ENCODE assay signal across 1 cellular context in genomic region chr12:120538281-120539156, GRCh38.
A peak's percentile ranks its signal among the peaks of the same experiment; 100 is the strongest.
TF ChIP-seq lines count a peak whose summit lies in the region.

No MANE protein-coding gene starts in this region.

TF ChIP-seq in HepG2, 621 proteins besides CTCF, POLR2A, EP300 and RAD21 (continues in another document):
- TF ChIP-seq CCDC6 (CRISPR knock-in tag; IDR thresholded peaks at IDR 0.05) = no peak
- no peak for TF ChIP-seq POLR2AphosphoS2 (IDR thresholded peaks at IDR 0.05; ENCODE audit: low read depth, low read length)
- no peak for TF ChIP-seq MAFK (conservative IDR thresholded peaks at IDR 0.05 in 1 of 2, IDR thresholded peaks at IDR 0.05 in 1 of 2; ENCODE audit: low read length in 2 of 2)
- TF ChIP-seq SKI (IDR thresholded peaks at IDR 0.05; ENCODE audit: partially characterized antibody) = no peak
- TF ChIP-seq MED13 (CRISPR knock-in tag; IDR thresholded peaks at IDR 0.05) = no peak
- no peak for TF ChIP-seq NFE2L2 (IDR thresholded peaks at IDR 0.05; ENCODE audit: low read length)
- no peak for TF ChIP-seq NFATC3 (CRISPR knock-in tag; IDR thresholded peaks at IDR 0.05)
- TF ChIP-seq JUN (CRISPR knock-in tag; IDR thresholded peaks at IDR 0.05) = no peak
- TF ChIP-seq ZHX1 (CRISPR knock-in tag; IDR thresholded peaks at IDR 0.05; ENCODE audit: low read depth) = no peak
- TF ChIP-seq ZKSCAN8 (CRISPR knock-in tag; IDR thresholded peaks at IDR 0.05; ENCODE audit: borderline replicate concordance) = no peak
- TF ChIP-seq ZKSCAN1 (IDR thresholded peaks at IDR 0.05; ENCODE audit: low read length) = no peak
- TF ChIP-seq, protein P1, sequence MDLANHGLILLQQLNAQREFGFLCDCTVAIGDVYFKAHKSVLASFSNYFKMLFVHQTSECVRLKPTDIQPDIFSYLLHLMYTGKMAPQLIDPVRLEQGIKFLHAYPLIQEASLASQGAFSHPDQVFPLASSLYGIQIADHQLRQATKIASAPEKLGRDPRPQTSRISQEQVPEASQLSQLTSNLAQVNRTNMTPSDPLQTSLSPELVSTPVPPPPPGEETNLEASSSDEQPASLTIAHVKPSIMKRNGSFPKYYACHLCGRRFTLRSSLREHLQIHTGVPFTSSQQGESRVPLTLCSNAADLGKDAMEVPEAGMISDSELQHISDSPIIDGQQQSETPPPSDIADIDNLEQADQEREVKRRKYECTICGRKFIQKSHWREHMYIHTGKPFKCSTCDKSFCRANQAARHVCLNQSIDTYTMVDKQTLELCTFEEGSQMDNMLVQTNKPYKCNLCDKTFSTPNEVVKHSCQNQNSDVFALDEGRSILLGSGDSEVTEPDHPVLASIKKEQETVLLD (CRISPR knock-in tag; IDR thresholded peaks at IDR 0.05; ENCODE audit: low read depth) = no peak
- TF ChIP-seq, protein P2, sequence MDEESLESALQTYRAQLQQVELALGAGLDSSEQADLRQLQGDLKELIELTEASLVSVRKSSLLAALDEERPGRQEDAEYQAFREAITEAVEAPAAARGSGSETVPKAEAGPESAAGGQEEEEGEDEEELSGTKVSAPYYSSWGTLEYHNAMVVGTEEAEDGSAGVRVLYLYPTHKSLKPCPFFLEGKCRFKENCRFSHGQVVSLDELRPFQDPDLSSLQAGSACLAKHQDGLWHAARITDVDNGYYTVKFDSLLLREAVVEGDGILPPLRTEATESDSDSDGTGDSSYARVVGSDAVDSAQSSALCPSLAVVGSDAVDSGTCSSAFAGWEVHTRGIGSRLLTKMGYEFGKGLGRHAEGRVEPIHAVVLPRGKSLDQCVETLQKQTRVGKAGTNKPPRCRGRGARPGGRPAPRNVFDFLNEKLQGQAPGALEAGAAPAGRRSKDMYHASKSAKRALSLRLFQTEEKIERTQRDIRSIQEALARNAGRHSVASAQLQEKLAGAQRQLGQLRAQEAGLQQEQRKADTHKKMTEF (CRISPR knock-in tag; IDR thresholded peaks at IDR 0.05) = peak; percentile 19; the same call in 1 of the 2 replicates
- no peak for TF ChIP-seq ZNF644 (CRISPR knock-in tag; IDR thresholded peaks at IDR 0.05; ENCODE audit: low read depth)
- peak; percentile 85 for TF ChIP-seq ZNF281 (CRISPR knock-in tag; IDR thresholded peaks at IDR 0.05; ENCODE audit: borderline replicate concordance)
- no peak for TF ChIP-seq MTA3 (CRISPR knock-in tag; IDR thresholded peaks at IDR 0.05)
- TF ChIP-seq, protein P3, sequence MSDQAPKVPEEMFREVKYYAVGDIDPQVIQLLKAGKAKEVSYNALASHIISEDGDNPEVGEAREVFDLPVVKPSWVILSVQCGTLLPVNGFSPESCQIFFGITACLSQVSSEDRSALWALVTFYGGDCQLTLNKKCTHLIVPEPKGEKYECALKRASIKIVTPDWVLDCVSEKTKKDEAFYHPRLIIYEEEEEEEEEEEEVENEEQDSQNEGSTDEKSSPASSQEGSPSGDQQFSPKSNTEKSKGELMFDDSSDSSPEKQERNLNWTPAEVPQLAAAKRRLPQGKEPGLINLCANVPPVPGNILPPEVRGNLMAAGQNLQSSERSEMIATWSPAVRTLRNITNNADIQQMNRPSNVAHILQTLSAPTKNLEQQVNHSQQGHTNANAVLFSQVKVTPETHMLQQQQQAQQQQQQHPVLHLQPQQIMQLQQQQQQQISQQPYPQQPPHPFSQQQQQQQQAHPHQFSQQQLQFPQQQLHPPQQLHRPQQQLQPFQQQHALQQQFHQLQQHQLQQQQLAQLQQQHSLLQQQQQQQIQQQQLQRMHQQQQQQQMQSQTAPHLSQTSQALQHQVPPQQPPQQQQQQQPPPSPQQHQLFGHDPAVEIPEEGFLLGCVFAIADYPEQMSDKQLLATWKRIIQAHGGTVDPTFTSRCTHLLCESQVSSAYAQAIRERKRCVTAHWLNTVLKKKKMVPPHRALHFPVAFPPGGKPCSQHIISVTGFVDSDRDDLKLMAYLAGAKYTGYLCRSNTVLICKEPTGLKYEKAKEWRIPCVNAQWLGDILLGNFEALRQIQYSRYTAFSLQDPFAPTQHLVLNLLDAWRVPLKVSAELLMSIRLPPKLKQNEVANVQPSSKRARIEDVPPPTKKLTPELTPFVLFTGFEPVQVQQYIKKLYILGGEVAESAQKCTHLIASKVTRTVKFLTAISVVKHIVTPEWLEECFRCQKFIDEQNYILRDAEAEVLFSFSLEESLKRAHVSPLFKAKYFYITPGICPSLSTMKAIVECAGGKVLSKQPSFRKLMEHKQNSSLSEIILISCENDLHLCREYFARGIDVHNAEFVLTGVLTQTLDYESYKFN (CRISPR knock-in tag; conservative IDR thresholded peaks at IDR 0.05) = peak; percentile 46; the same call in 1 of the 2 replicates
- no peak for TF ChIP-seq ZNF563 (CRISPR knock-in tag; IDR thresholded peaks at IDR 0.05)
- no peak for TF ChIP-seq ISX (CRISPR knock-in tag; conservative IDR thresholded peaks at IDR 0.05)
- no peak for TF ChIP-seq GFI1 (CRISPR knock-in tag; IDR thresholded peaks at IDR 0.05; ENCODE audit: borderline replicate concordance)
- TF ChIP-seq SOX6 (IDR thresholded peaks at IDR 0.05) = no peak
- TF ChIP-seq SOX6 (CRISPR knock-in tag; IDR thresholded peaks at IDR 0.05) = no peak
- no peak for TF ChIP-seq PBX3 (CRISPR knock-in tag; IDR thresholded peaks at IDR 0.05; ENCODE audit: borderline replicate concordance)
- TF ChIP-seq ZNF737 (CRISPR knock-in tag; IDR thresholded peaks at IDR 0.05; ENCODE audit: borderline replicate concordance) = no peak
- no peak for TF ChIP-seq ZFP82 (CRISPR knock-in tag; IDR thresholded peaks at IDR 0.05; ENCODE audit: borderline replicate concordance)
- TF ChIP-seq PRMT3 (CRISPR knock-in tag; IDR thresholded peaks at IDR 0.05; ENCODE audit: borderline replicate concordance, low read depth) = no peak
- TF ChIP-seq ZNF768 (CRISPR knock-in tag; IDR thresholded peaks at IDR 0.05) = no peak
- TF ChIP-seq GABPA (IDR thresholded peaks at IDR 0.05; ENCODE audit: low read depth, low read length) = no peak
- TF ChIP-seq GABPA (CRISPR knock-in tag; IDR thresholded peaks at IDR 0.05; ENCODE audit: low read depth) = no peak
- peak; percentile 32 for TF ChIP-seq BCL6 (CRISPR knock-in tag; IDR thresholded peaks at IDR 0.05)
- TF ChIP-seq MTF2 (CRISPR knock-in tag; IDR thresholded peaks at IDR 0.05; ENCODE audit: borderline replicate concordance) = no peak
- no peak for TF ChIP-seq MAFG (CRISPR knock-in tag; IDR thresholded peaks at IDR 0.05)
- TF ChIP-seq GTF2F1 (IDR thresholded peaks at IDR 0.05; ENCODE audit: low read length) = no peak
- TF ChIP-seq, protein P4, sequence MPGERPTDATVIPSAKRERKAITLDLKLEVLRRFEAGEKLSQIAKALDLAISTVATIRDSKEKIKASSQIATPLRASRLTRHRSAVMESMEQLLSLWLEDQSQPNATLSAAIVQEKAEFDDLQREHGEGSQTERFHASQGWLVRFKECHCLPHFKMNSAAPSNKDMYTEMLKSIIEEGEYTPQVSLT (CRISPR knock-in tag; IDR thresholded peaks at IDR 0.05; ENCODE audit: borderline replicate concordance, low read depth) = no peak
- TF ChIP-seq RARA (CRISPR knock-in tag; IDR thresholded peaks at IDR 0.05) = peak; percentile 93
- no peak for TF ChIP-seq ISL2 (CRISPR knock-in tag; IDR thresholded peaks at IDR 0.05)
- peak; percentile 20; the same call in 1 of the 2 replicates for TF ChIP-seq THAP11 (CRISPR knock-in tag; IDR thresholded peaks at IDR 0.05)
- TF ChIP-seq, protein P5, sequence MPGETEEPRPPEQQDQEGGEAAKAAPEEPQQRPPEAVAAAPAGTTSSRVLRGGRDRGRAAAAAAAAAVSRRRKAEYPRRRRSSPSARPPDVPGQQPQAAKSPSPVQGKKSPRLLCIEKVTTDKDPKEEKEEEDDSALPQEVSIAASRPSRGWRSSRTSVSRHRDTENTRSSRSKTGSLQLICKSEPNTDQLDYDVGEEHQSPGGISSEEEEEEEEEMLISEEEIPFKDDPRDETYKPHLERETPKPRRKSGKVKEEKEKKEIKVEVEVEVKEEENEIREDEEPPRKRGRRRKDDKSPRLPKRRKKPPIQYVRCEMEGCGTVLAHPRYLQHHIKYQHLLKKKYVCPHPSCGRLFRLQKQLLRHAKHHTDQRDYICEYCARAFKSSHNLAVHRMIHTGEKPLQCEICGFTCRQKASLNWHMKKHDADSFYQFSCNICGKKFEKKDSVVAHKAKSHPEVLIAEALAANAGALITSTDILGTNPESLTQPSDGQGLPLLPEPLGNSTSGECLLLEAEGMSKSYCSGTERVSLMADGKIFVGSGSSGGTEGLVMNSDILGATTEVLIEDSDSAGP (CRISPR knock-in tag; IDR thresholded peaks at IDR 0.05; ENCODE audit: borderline replicate concordance) = no peak
- TF ChIP-seq CREB1 (IDR thresholded peaks at IDR 0.05) = no peak
- TF ChIP-seq CREB1 (CRISPR knock-in tag; IDR thresholded peaks at IDR 0.05) = no peak; the same call in 1 of the 2 replicates
- no peak for TF ChIP-seq ZNF557 (CRISPR knock-in tag; IDR thresholded peaks at IDR 0.05)
- TF ChIP-seq, protein P6, sequence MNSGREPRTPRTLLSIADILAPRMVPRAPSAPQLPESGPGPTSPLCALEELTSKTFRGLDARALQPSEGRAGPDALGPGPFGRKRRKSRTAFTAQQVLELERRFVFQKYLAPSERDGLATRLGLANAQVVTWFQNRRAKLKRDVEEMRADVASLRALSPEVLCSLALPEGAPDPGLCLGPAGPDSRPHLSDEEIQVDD (CRISPR knock-in tag; IDR thresholded peaks at IDR 0.05; ENCODE audit: borderline replicate concordance) = no peak
- 0 out of 4 replicates have a peak, but pooled peaks of 1 of the 2 experiments have one; percentile 39 for TF ChIP-seq NR2F1 (CRISPR knock-in tag; IDR thresholded peaks at IDR 0.05)
- TF ChIP-seq MED1 (CRISPR knock-in tag; IDR thresholded peaks at IDR 0.05) = 0 out of 2 replicates have a peak, but pooled peaks have one; percentile 43
- peak; percentile 56 for TF ChIP-seq SAP130 (CRISPR knock-in tag; IDR thresholded peaks at IDR 0.05; ENCODE audit: low read depth)
- no peak for TF ChIP-seq ARID3A (IDR thresholded peaks at IDR 0.05; ENCODE audit: low read depth, low read length)
- no peak for TF ChIP-seq ZNF431 (CRISPR knock-in tag; IDR thresholded peaks at IDR 0.05; ENCODE audit: borderline replicate concordance, low read depth)
- no peak for TF ChIP-seq ZBTB42 (CRISPR knock-in tag; IDR thresholded peaks at IDR 0.05)
- peak; percentile 23; the same call in 1 of the 2 replicates for TF ChIP-seq HDAC2 (CRISPR knock-in tag; IDR thresholded peaks at IDR 0.05)
- peak; percentile 68 for TF ChIP-seq TEAD3 (CRISPR knock-in tag; optimal IDR thresholded peaks at IDR 0.05; ENCODE audit: borderline replicate concordance)
- TF ChIP-seq ATF7 (IDR thresholded peaks at IDR 0.05) = no peak
- no peak for TF ChIP-seq ATF7 (CRISPR knock-in tag; IDR thresholded peaks at IDR 0.05)
